In the genomic region with DNA sequence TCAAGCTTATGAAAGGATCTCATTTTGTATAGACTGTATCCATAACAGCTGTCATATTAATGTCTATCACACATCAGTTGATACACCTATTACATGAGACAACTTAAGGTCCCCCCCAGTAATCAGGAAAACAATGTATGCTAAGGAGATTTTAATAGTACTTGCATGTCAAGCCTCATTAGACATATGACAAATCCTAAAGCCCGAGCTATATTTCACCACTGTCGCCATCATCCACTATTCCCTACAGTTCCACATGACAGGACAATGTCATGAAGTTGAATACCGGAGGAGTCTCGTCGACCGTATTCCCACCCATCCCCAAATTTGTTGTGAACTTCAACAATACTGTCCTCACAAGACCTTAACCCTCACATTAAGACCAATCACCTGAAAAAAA, we compare ENCODE assay signal across 15 cellular contexts. TPM values are rescaled to one million over a fixed set of nuclear protein-coding genes. Genes with fewer than 3 reads are reported as not detected.
A peak's percentile ranks its signal among the peaks of the same experiment; 100 is the strongest.
DNase-seq lines count a peak whose midpoint lies in the region; ATAC-seq and TF ChIP-seq lines count a peak whose summit lies in the region.
"Had no signal": no experiment of that assay in that cellular context is flagged by ENCODE, and none has a peak within 500 bp of the region (broad histone marks: within the 10 kb centered on the region; RNA-seq: fewer than 3 reads in every experiment).

No MANE protein-coding gene starts in this region.

- peaks cover 41% of the 10 kb centered on the region for H3K4me1 Mint-ChIP-seq in stimulated activated memory B cell treated with anti-CD40 and anti-IgM and Interleukin-4, amounts not matched to agents 10 μg/mL and 1 μg/mL and 100 μg/mL, for 72 hours

- H3K36me3 Mint-ChIP-seq in stimulated activated memory B cell treated with anti-CD40 and anti-IgM and Interleukin-4, amounts not matched to agents 10 μg/mL and 1 μg/mL and 100 μg/mL, for 72 hours, result peaks cover 49% of the 10 kb centered on the region

- H3K4me3 Mint-ChIP-seq in stimulated activated memory B cell treated with anti-CD40 and anti-IgM and Interleukin-4, amounts not matched to agents 10 μg/mL and 1 μg/mL and 100 μg/mL, for 72 hours, result no peak overlapping the region
- H3K4me3 Mint-ChIP-seq: activated B cell treated with CpG ODN at 0.5 μM for 24 hours had no signal

- H3K36me3 ChIP-seq in left ventricle myocardium inferior, result peaks cover 33% of the 10 kb centered on the region
- H3K36me3 ChIP-seq in WERI-Rb-1, result peaks cover 74% of the 10 kb centered on the region
- peaks cover 59% of the 10 kb centered on the region for H3K36me3 ChIP-seq in iPS-18a (ENCODE audit: control insufficient read depth, low read depth, low read length)
- H3K36me3 ChIP-seq: prostate gland had no signal

- H3K27me3 Mint-ChIP-seq in stimulated activated memory B cell treated with anti-CD40 and anti-IgM and Interleukin-4, amounts not matched to agents 10 μg/mL and 1 μg/mL and 100 μg/mL, for 72 hours, result no peaks in the 10 kb centered on the region
- H3K27me3 Mint-ChIP-seq: activated B cell treated with CpG ODN at 0.5 μM for 24 hours had no signal

- intact Hi-C loops in left ventricle myocardium inferior (cut with micrococcal nuclease) (no loop called here), left cardiac atrium (cut with DNase I) (loop anchor here in 1 of 2 donors (5.0 kb wide), 2 partner anchors 33 to 42 kb away; a partner anchor contains a TSS), lower leg skin (cut with DNase I; ENCODE audit: low total_unique reads) (no loop called here)

- DNase-seq in left ventricle myocardium inferior (no peak), left cardiac atrium (no peak), WERI-Rb-1 (no peak), NCI-H1092 treated with DMSO at 0.1 percent for 48 hours (lab: John Stamatoyannopoulos, UW) (no peak), iPS-NIHi11 (ENCODE audit: low spot score) (no peak), lower leg skin (ENCODE audit: low spot score in 2 of 2) (no peak)
- DNase-seq: activated B cell treated with CpG ODN at 0.5 μM for 24 hours, adrenal gland, left colon, RPMI8226 had no signal

- H3K9me3 ChIP-seq in left ventricle myocardium inferior (replicated peaks) (no peaks in the 10 kb centered on the region), WERI-Rb-1 (ENCODE audit: severe bottlenecking) (no peaks in the 10 kb centered on the region), iPS-18a (ENCODE audit: control insufficient read depth, low read depth, low read length) (no peaks in the 10 kb centered on the region)
- H3K9me3 ChIP-seq: adrenal gland, prostate gland had no signal

- H3K27me3 ChIP-seq in left ventricle myocardium inferior (ENCODE audit: low read depth) (no peaks in the 10 kb centered on the region), WERI-Rb-1 (ENCODE audit: insufficient read depth, low read depth, severe bottlenecking) (no peaks in the 10 kb centered on the region), iPS-18a (ENCODE audit: control insufficient read depth, insufficient read depth, low read length) (no peaks in the 10 kb centered on the region)
- H3K27me3 ChIP-seq: adrenal gland had no signal

- ATAC-seq in left cardiac atrium, result no peak
- ATAC-seq in stimulated activated memory B cell treated with anti-CD40 and anti-IgM and Interleukin-4, amounts not matched to agents 10 μg/mL and 1 μg/mL and 100 μg/mL, for 72 hours, result no peak
- ATAC-seq: left colon had no signal

- no peaks in the 10 kb centered on the region for H3K9me3 Mint-ChIP-seq in stimulated activated memory B cell treated with anti-CD40 and anti-IgM and Interleukin-4, amounts not matched to agents 10 μg/mL and 1 μg/mL and 100 μg/mL, for 72 hours
- H3K9me3 Mint-ChIP-seq: activated B cell treated with CpG ODN at 0.5 μM for 24 hours had no signal

- peak overlapping the region; percentile 2 for H3K27ac Mint-ChIP-seq in stimulated activated memory B cell treated with anti-CD40 and anti-IgM and Interleukin-4, amounts not matched to agents 10 μg/mL and 1 μg/mL and 100 μg/mL, for 72 hours
- H3K27ac Mint-ChIP-seq: activated B cell treated with CpG ODN at 0.5 μM for 24 hours had no signal

- TF ChIP-seq POLR2A in lower leg skin (IDR thresholded peaks at IDR 0.05), result no peak

- no peak for TF ChIP-seq CTCF in left ventricle myocardium inferior (IDR thresholded peaks at IDR 0.05; ENCODE audit: borderline replicate concordance)
- no peak for TF ChIP-seq CTCF in WERI-Rb-1 (IDR thresholded peaks at IDR 0.05; ENCODE audit: low read depth, low read length)
- TF ChIP-seq CTCF in lower leg skin (IDR thresholded peaks at IDR 0.05), result no peak

- H3K4me1 ChIP-seq in left ventricle myocardium inferior (peaks cover 57% of the 10 kb centered on the region), iPS-18a (ENCODE audit: control insufficient read depth, low read depth, low read length) (peaks cover 21% of the 10 kb centered on the region)

- no peak overlapping the region for H3K27ac ChIP-seq in left ventricle myocardium inferior (replicated peaks)
- no peak overlapping the region for H3K27ac ChIP-seq in WERI-Rb-1
- H3K27ac ChIP-seq in iPS-18a (ENCODE audit: low read length), result no peak overlapping the region
- H3K27ac ChIP-seq: adrenal gland, C4-2B, epithelial cell of prostate, prostate gland had no signal

- no peak overlapping the region for H3K9ac ChIP-seq in iPS-18a (ENCODE audit: low read length)

- WGBS in lower leg skin, 2 donors, result 81 to 86% methylated on average over 6 of the region's 6 CpGs

- peak overlapping the region; percentile 93 for H3K4me3 ChIP-seq in left ventricle myocardium inferior
- peak overlapping the region; percentile 100 for H3K4me3 ChIP-seq in WERI-Rb-1 (ENCODE audit: low read depth, low read length)
- peak overlapping the region; percentile 96 for H3K4me3 ChIP-seq in iPS-18a (ENCODE audit: low read length)
- no peak overlapping the region for H3K4me3 ChIP-seq in lower leg skin (ENCODE audit: low read depth, poor library complexity, severe bottlenecking)
- H3K4me3 ChIP-seq: adrenal gland, prostate gland had no signal

RNA-seq across cellular contexts. Expression of a gene that starts 3.4 kb away (rescaled TPM):
- total RNA-seq in left ventricle myocardium inferior (64.5 TPM), left cardiac atrium (10 to 100 TPM; 73.2 to 78.2 TPM), lower leg skin (100 to 1,000 TPM; 103 to 126 (median 111) TPM)

RNA-seq across cellular contexts. Expression of a gene that starts 32.0 kb away (rescaled TPM):
- total RNA-seq in left ventricle myocardium inferior, result 34.9 TPM
- 10 to 100 TPM; 24.5 to 32.0 TPM for total RNA-seq in left cardiac atrium
- total RNA-seq in lower leg skin, result 10 to 100 TPM; 42.2 to 57.2 (median 52.6) TPM
